1 cellular context compared by ENCODE assay signal in the genomic region with DNA sequence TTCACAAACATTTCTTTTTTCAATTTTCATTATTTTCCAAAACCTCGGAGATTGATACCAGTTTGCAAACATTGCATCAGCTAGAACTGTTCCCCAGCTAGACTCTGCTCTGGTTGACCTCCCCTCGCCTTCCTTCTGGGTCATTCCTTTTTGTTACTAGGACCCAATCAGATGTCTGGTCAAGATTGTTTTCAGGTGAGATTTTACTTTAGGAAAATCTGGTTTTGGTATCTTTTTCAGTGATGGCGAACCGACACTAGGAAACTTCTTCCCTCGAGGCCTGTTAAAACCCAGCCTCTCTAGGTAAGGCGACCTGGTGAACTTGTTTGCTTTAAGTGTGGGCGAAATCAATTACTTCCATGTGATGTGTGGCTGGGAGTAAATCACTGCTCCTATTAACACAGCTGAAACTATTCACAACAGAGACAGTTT.
TF ChIP-seq lines count a peak whose summit lies in the region.

No MANE protein-coding gene starts in this region.

TF ChIP-seq in A549, 52 proteins besides CTCF, POLR2A, EP300 and RAD21 (continued from another document):
- TF ChIP-seq ATOH8 (CRISPR knock-in tag; IDR thresholded peaks at IDR 0.05; ENCODE audit: low read depth), result no peak
TF ChIP-seq in A549: peak in this region for 0.
